Comparison of ENCODE assay signal across 8 cellular contexts in genomic region chr9:94002316-94003140, GRCh38. TPM values are rescaled to one million over a fixed set of nuclear protein-coding genes. Genes with fewer than 3 reads are reported as not detected.
A peak's percentile ranks its signal among the peaks of the same experiment; 100 is the strongest.
DNase-seq lines count a peak whose midpoint lies in the region; ATAC-seq and TF ChIP-seq lines count a peak whose summit lies in the region.

No MANE protein-coding gene starts in this region.

- no peak overlapping the region for H3K4me3 ChIP-seq in upper lobe of right lung

- no peaks in the 10 kb centered on the region for H3K23me2 ChIP-seq in H9 (ENCODE audit: insufficient read length, low read depth, low read length, poor library complexity, severe bottlenecking)

- H3K4me1 ChIP-seq in H9 (ENCODE audit: insufficient read depth, low read length), result no peaks in the 10 kb centered on the region
- no peaks in the 10 kb centered on the region for H3K4me1 ChIP-seq in upper lobe of right lung

- no peak overlapping the region for H3T11ph ChIP-seq in H9 (ENCODE audit: low read length)

- H3K9me3 ChIP-seq in H9 (ENCODE audit: control insufficient read depth, low read depth, low read length) (no peaks in the 10 kb centered on the region), upper lobe of right lung (no peaks in the 10 kb centered on the region)

- H3K9me3 Mint-ChIP-seq in H9, result peaks cover 0 to under 1% of the 10 kb centered on the region in 2 experiments; a peak in 2 of 5 replicates
- no peaks in the 10 kb centered on the region for H3K9me3 Mint-ChIP-seq in activated CD4-positive, alpha-beta memory T cell treated with anti-CD3 and anti-CD28 coated beads for 36 hours
- H3K9me3 Mint-ChIP-seq in activated T-helper 17 cell treated with anti-CD3 and anti-CD28 coated beads, Interleukin-2, amount 50 U/mL, for 72 hours, result no peaks in the 10 kb centered on the region

- H3K9ac ChIP-seq in H9 (ENCODE audit: extremely low read depth, insufficient read length, low read length), result no peak overlapping the region

- H3K27ac ChIP-seq in H9 (ENCODE audit: insufficient read length, low read depth, low read length) (no peak overlapping the region), upper lobe of right lung (no peak overlapping the region)

- POLR2A ChIA-PET in activated CD4-positive, alpha-beta memory T cell treated with anti-CD3 and anti-CD28 coated beads for 36 hours (lab: Charles Lee), result no interaction called here

- CTCF ChIA-PET in activated CD4-positive, alpha-beta memory T cell treated with anti-CD3 and anti-CD28 coated beads for 36 hours (lab: Charles Lee), result interaction anchor here (0.7 to 4.5 kb wide), 5 partner anchors 9 to 320 kb away, joined by 3 to 36 read pairs (median 4); no protein-coding TSS in a partner anchor

- no peak overlapping the region for H2BK120ac ChIP-seq in H9 (ENCODE audit: low read depth, low read length, poor library complexity, severe bottlenecking)

- no peaks in the 10 kb centered on the region for H3K36me3 Mint-ChIP-seq in H9 (ENCODE audit: insufficient read depth in 1 of 3, low read depth in 3 of 3)
- no peaks in the 10 kb centered on the region for H3K36me3 Mint-ChIP-seq in activated CD4-positive, alpha-beta memory T cell treated with anti-CD3 and anti-CD28 coated beads for 36 hours
- H3K36me3 Mint-ChIP-seq in activated T-helper 17 cell treated with anti-CD3 and anti-CD28 coated beads, Interleukin-2, amount 50 U/mL, for 72 hours (ENCODE audit: low read depth), result no peaks in the 10 kb centered on the region

- H3K79me1 ChIP-seq in H9 (ENCODE audit: insufficient read depth, low read depth, low read length, poor library complexity, severe bottlenecking), result no peaks in the 10 kb centered on the region

- no peaks in the 10 kb centered on the region for H3K79me2 ChIP-seq in H9 (ENCODE audit: insufficient read depth, low read length)

- H3K4me3 Mint-ChIP-seq in H9, result no peak overlapping the region
- H3K4me3 Mint-ChIP-seq in activated CD4-positive, alpha-beta memory T cell treated with anti-CD3 and anti-CD28 coated beads for 36 hours, result no peak overlapping the region
- H3K4me3 Mint-ChIP-seq in activated T-helper 17 cell treated with anti-CD3 and anti-CD28 coated beads, Interleukin-2, amount 50 U/mL, for 72 hours, result no peak overlapping the region

- H2BK20ac ChIP-seq in H9 (ENCODE audit: low read depth, low read length, poor library complexity, severe bottlenecking), result no peak overlapping the region

- DNase-seq in COR-L47 (lab: John Stamatoyannopoulos, UW), result peak; percentile 73
- peak; percentile 69 for DNase-seq in H9
- DNase-seq in NCI-H345 (lab: John Stamatoyannopoulos, UW), result peak; percentile 56
- DNase-seq in activated CD4-positive, alpha-beta memory T cell treated with anti-CD3 and anti-CD28 coated beads for 36 hours, result peak; percentile 22
- DNase-seq in iPS-NIHi11 (ENCODE audit: low spot score), result peak; percentile 74
- no peak for DNase-seq in upper lobe of right lung

- H3K27me3 Mint-ChIP-seq in H9 (ENCODE audit: low read depth), result peaks cover 4% of the 10 kb centered on the region
- peaks cover 5% of the 10 kb centered on the region for H3K27me3 Mint-ChIP-seq in activated CD4-positive, alpha-beta memory T cell treated with anti-CD3 and anti-CD28 coated beads for 36 hours
- H3K27me3 Mint-ChIP-seq in activated T-helper 17 cell treated with anti-CD3 and anti-CD28 coated beads, Interleukin-2, amount 50 U/mL, for 72 hours, result peaks cover 4% of the 10 kb centered on the region

- WGBS in H9 (ENCODE audit: extremely low coverage, insufficient read length, low lambda C conversion rate), result no CpG with 5 or more reads among the region's 6 CpGs

- H3K27ac Mint-ChIP-seq in H9, result no peak overlapping the region
- no peak overlapping the region for H3K27ac Mint-ChIP-seq in activated CD4-positive, alpha-beta memory T cell treated with anti-CD3 and anti-CD28 coated beads for 36 hours
- no peak overlapping the region for H3K27ac Mint-ChIP-seq in activated T-helper 17 cell treated with anti-CD3 and anti-CD28 coated beads, Interleukin-2, amount 50 U/mL, for 72 hours

- no peak overlapping the region for H4K91ac ChIP-seq in H9 (ENCODE audit: insufficient read length, low read depth, low read length)

- ATAC-seq in upper lobe of right lung (peak; percentile 68), esophagus mucosa (no peak)
- ATAC-seq in activated T-helper 17 cell treated with anti-CD3 and anti-CD28 coated beads, Interleukin-2, amount 50 U/mL, for 72 hours (replicated peaks), result no peak

- H3K27me3 ChIP-seq in H9 (ENCODE audit: insufficient read depth, low read length) (no peaks in the 10 kb centered on the region), upper lobe of right lung (no peaks in the 10 kb centered on the region)

- H3K23ac ChIP-seq in H9 (ENCODE audit: insufficient read length, low read depth, low read length), result no peak overlapping the region

- no peak overlapping the region for H2BK15ac ChIP-seq in H9 (ENCODE audit: low read depth, low read length)

- no peak overlapping the region for H4K5ac ChIP-seq in H9 (ENCODE audit: insufficient read length, low read depth, low read length)

- intact Hi-C loops in activated CD4-positive, alpha-beta memory T cell treated with anti-CD3 and anti-CD28 coated beads for 36 hours (cut with micrococcal nuclease), result loop anchor here (2.0 kb wide), 1 partner anchor 320 kb away; no protein-coding TSS in a partner anchor
- intact Hi-C loops in upper lobe of right lung (cut with DNase I), result no loop called here

- peaks cover 0 to 2% of the 10 kb centered on the region in 2 experiments; a peak in 1 of 4 replicates for H3K4me1 Mint-ChIP-seq in H9
- no peaks in the 10 kb centered on the region for H3K4me1 Mint-ChIP-seq in activated CD4-positive, alpha-beta memory T cell treated with anti-CD3 and anti-CD28 coated beads for 36 hours (ENCODE audit: low read depth)
- H3K4me1 Mint-ChIP-seq in activated T-helper 17 cell treated with anti-CD3 and anti-CD28 coated beads, Interleukin-2, amount 50 U/mL, for 72 hours, result no peaks in the 10 kb centered on the region

- H2AK5ac ChIP-seq in H9 (ENCODE audit: insufficient read length, low read length), result no peak overlapping the region

- H3K18ac ChIP-seq in H9 (ENCODE audit: insufficient read length, low read depth, low read length), result no peak overlapping the region

- no peak overlapping the region for H3K4me2 ChIP-seq in H9 (ENCODE audit: insufficient read depth, insufficient read length, low read length)

- H2BK5ac ChIP-seq in H9 (ENCODE audit: insufficient read length, low read length), result no peak overlapping the region

- H3K36me3 ChIP-seq in upper lobe of right lung, result no peaks in the 10 kb centered on the region

- no peak overlapping the region for H2BK12ac ChIP-seq in H9 (ENCODE audit: insufficient read length, low read depth, low read length)

- TF ChIP-seq CTCF in H9 (conservative IDR thresholded peaks at IDR 0.05), result peak; percentile 87
- TF ChIP-seq CTCF in upper lobe of right lung (IDR thresholded peaks at IDR 0.05), result peak; percentile 57

- H3K4ac ChIP-seq in H9 (ENCODE audit: low read depth, low read length), result no peak overlapping the region

- no peak overlapping the region for H4K8ac ChIP-seq in H9 (replicated peaks; ENCODE audit: insufficient read length, low read depth, low read length)

- no peak overlapping the region for H2AFZ ChIP-seq in H9 (ENCODE audit: low read length)

- no peak overlapping the region for H3K14ac ChIP-seq in H9 (ENCODE audit: insufficient read depth, low read length)

- H3K56ac ChIP-seq in H9 (ENCODE audit: insufficient read length, low read depth, low read length), result no peak overlapping the region

- no peaks in the 10 kb centered on the region for H4K20me1 ChIP-seq in H9 (ENCODE audit: control insufficient read depth, insufficient read depth, insufficient read length)

RNA-seq across cellular contexts. Expression of gene BARX1, which starts 47.4 kb away (rescaled TPM):
- 1.2 TPM in 2 replicates for total RNA-seq in H9 (2021)
- under 1 TPM; 0.43 to 0.44 TPM for total RNA-seq in activated CD4-positive, alpha-beta memory T cell treated with anti-CD3 and anti-CD28 coated beads for 36 hours
- not detected for total RNA-seq in upper lobe of right lung
- 0.12 TPM for total RNA-seq in esophagus mucosa
- 1 to 10 TPM in 1 of 2 donors, not detected in 1; 1.3 TPM for total RNA-seq in activated T-helper 17 cell treated with anti-CD3 and anti-CD28 coated beads, Interleukin-2, amount 50 U/mL, for 72 hours
